23 cellular contexts compared by ENCODE assay signal in genomic region chr10:31587691-31588090, GRCh38.
"Had no signal": no experiment of that assay in that cellular context is flagged by ENCODE, and none has a peak within 500 bp of the region (broad histone marks: within the 10 kb centered on the region; RNA-seq: fewer than 3 reads in every experiment).

No MANE protein-coding gene starts in this region.

- H3K4me1 Mint-ChIP-seq: stimulated activated effector memory CD8-positive, alpha-beta T cell treated with anti-CD3 and anti-CD28 coated beads, Interleukin-12 subunit alpha, Interleukin-12 subunit beta, amount 100 ng/mL, for 72 hours had no signal

- H3K4me1 ChIP-seq: foreskin keratinocyte, prostate gland had no signal

- H3K27ac Mint-ChIP-seq: nephron progenitor cell; stimulated activated effector memory CD8-positive, alpha-beta T cell treated with anti-CD3 and anti-CD28 coated beads, Interleukin-12 subunit alpha, Interleukin-12 subunit beta, amount 100 ng/mL, for 72 hours had no signal

- ATAC-seq: esophagus mucosa; foreskin keratinocyte; gastroesophageal sphincter; naive thymus-derived CD8-positive, alpha-beta T cell; stimulated activated effector memory CD8-positive, alpha-beta T cell treated with anti-CD3 and anti-CD28 coated beads, Interleukin-12 subunit alpha, Interleukin-12 subunit beta, amount 100 ng/mL, for 72 hours had no signal

- DNase-seq: cortex of kidney; dorsolateral prefrontal cortex; effector CD4-positive, alpha-beta T cell; foreskin keratinocyte; islet precursor cell; kidney glomerular epithelial cell; mammary epithelial cell; mesendoderm; midbrain; naive thymus-derived CD8-positive, alpha-beta T cell; nephron progenitor cell; nucleus accumbens; sigmoid colon; stimulated activated CD4-positive, alpha-beta T cell treated with anti-CD3 and anti-CD28 coated beads, Interleukin-4, amount 100 ng/mL, for 24 hours; stimulated activated naive CD4-positive, alpha-beta T cell treated with Interleukin-2 at 50 U/mL for 16 hours; stomach; thyroid gland; trophoblast cell had no signal

- H3K27ac ChIP-seq: foreskin keratinocyte, prostate gland, thyroid gland, vagina had no signal

- H3K4me3 Mint-ChIP-seq: nephron progenitor cell; stimulated activated effector memory CD8-positive, alpha-beta T cell treated with anti-CD3 and anti-CD28 coated beads, Interleukin-12 subunit alpha, Interleukin-12 subunit beta, amount 100 ng/mL, for 72 hours had no signal

- H3K36me3 ChIP-seq: gastroesophageal sphincter, prostate gland, sigmoid colon, stomach, thyroid gland, vagina had no signal

- H3K36me3 Mint-ChIP-seq: stimulated activated effector memory CD8-positive, alpha-beta T cell treated with anti-CD3 and anti-CD28 coated beads, Interleukin-12 subunit alpha, Interleukin-12 subunit beta, amount 100 ng/mL, for 72 hours had no signal

- H3K27me3 ChIP-seq: dorsolateral prefrontal cortex, foreskin keratinocyte, gastroesophageal sphincter, sigmoid colon, stomach, thyroid gland, vagina had no signal

- H3K4me3 ChIP-seq: gastroesophageal sphincter, prostate gland, sigmoid colon, stomach, thyroid gland, vagina had no signal

- H3K9me3 ChIP-seq: prostate gland, sigmoid colon, thyroid gland, vagina had no signal
